7 cellular contexts compared by ENCODE assay signal in the genomic region with DNA sequence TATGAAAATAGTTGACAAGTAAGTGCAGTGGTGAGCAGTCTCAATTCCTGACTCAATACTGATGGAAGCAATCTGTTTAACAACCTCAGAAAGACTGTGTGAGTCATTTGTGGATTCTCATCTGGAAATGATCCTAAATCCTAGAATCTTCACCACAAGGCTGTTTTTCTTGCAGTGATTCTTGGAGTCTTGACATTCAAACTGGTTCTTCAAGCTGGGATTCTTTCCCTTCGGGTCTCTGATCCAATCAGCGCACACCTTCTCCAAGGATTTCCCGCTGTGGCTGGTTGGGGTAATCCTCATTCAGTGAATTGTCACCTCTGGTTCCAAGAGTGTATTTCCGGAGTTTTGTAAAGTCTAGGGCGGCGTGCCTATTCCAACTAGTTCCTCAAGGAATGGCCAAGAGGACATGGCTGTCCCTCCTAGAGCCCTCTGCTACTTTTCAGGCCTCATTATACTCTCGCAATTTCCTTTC. TPM values are rescaled to one million over a fixed set of nuclear protein-coding genes. Genes with fewer than 3 reads are reported as not detected.
A peak's percentile ranks its signal among the peaks of the same experiment; 100 is the strongest.
DNase-seq lines count a peak whose midpoint lies in the region; ATAC-seq and TF ChIP-seq lines count a peak whose summit lies in the region.

No MANE protein-coding gene starts in this region.

- 67 to 88% (median 75%) methylated on average over 7 of the region's 7 CpGs for WGBS in spleen, 5 donors

- peaks cover 25% of the 10 kb centered on the region for H3K4me1 ChIP-seq in Loucy (ENCODE audit: insufficient read depth, low read length, poor library complexity, severe bottlenecking)
- H3K4me1 ChIP-seq in spleen: peaks cover 3 to 53% (median 18%) of the 10 kb centered on the region in 6 donors

- H4K20me1 ChIP-seq in Loucy (ENCODE audit: insufficient read depth, low read length, poor library complexity, severe bottlenecking): no peaks in the 10 kb centered on the region

- no peaks in the 10 kb centered on the region for H3K79me2 ChIP-seq in Loucy (ENCODE audit: insufficient read depth, low read length)

- no peak for TF ChIP-seq POLR2A in spleen (IDR thresholded peaks at IDR 0.05)

- intact Hi-C loops in spleen (cut with DNase I; ENCODE audit: low total_unique reads): loop anchor here (5.0 kb wide), 2 partner anchors 62 to 137 kb away; no protein-coding TSS in a partner anchor
- intact Hi-C loops in posterior cingulate gyrus (cut with DNase I): loop anchor here (1.0 kb wide), 2 partner anchors 61 to 134 kb away; no protein-coding TSS in a partner anchor

- H3F3A ChIP-seq in Loucy (ENCODE audit: low read depth): 0 out of 2 replicates have a peak, but pooled peaks cover 1% of the 10 kb centered on the region

- H3K4me3 ChIP-seq in Loucy (ENCODE audit: low read length, poor library complexity, severe bottlenecking) (no peak overlapping the region), fibroblast of mammary gland (ENCODE audit: control insufficient read depth, low read depth, low read length) (peak overlapping the region; percentile 14), spleen (no peak overlapping the region)

- H2AFZ ChIP-seq in Loucy (ENCODE audit: low read length): 0 out of 2 replicates have a peak overlapping the region, but pooled peaks have one; percentile 32

- no peak overlapping the region for H3K9ac ChIP-seq in Loucy (ENCODE audit: low read depth, low read length, poor library complexity, severe bottlenecking)

- H3K36me3 ChIP-seq in Loucy (ENCODE audit: insufficient read depth, low read length): no peaks in the 10 kb centered on the region
- no peaks in the 10 kb centered on the region for H3K36me3 ChIP-seq in spleen

- peak; percentile 99 for DNase-seq in fibroblast of mammary gland (ENCODE audit: low read depth)
- no peak for DNase-seq in spleen
- DNase-seq in activated CD4-positive, CD25-positive, alpha-beta regulatory T cell treated with anti-CD3 and anti-CD28 coated beads, Interleukin-2, amount 50 U/mL, for 72 hours: no peak
- DNase-seq in NCI-H1105 (lab: John Stamatoyannopoulos, UW): no peak
- DNase-seq in posterior cingulate gyrus: no peak

- H3K4me2 ChIP-seq in Loucy (ENCODE audit: low read depth, low read length, poor library complexity, severe bottlenecking): no peak overlapping the region

- H3K27me3 ChIP-seq in Loucy (ENCODE audit: insufficient read depth, low read length, poor library complexity, severe bottlenecking) (no peaks in the 10 kb centered on the region), spleen (replicated peaks in 1 of 7) (no peaks in the 10 kb centered on the region)

- TF ChIP-seq CTCF in Loucy (conservative IDR thresholded peaks at IDR 0.05; ENCODE audit: low read length) (no peak), fibroblast of mammary gland (conservative IDR thresholded peaks at IDR 0.05; ENCODE audit: control insufficient read depth, insufficient read depth, low read depth, low read length) (no peak), spleen (IDR thresholded peaks at IDR 0.05 in 8 of 11, conservative IDR thresholded peaks at IDR 0.05 in 3 of 11) (no peak)

- peak; percentile 11 for ATAC-seq in GM19455 (IDR thresholded peaks at IDR 0.05; ENCODE audit: unreplicated experiment)

- no peaks in the 10 kb centered on the region for H3K9me2 ChIP-seq in Loucy (replicated peaks; ENCODE audit: low read depth, low read length)

- H3K27ac ChIP-seq in spleen: peak overlapping the region in 5 of 8 donors; percentile 5 to 71 (median 20)

- H3K9me3 ChIP-seq in Loucy (ENCODE audit: insufficient read depth, low read depth, low read length) (no peaks in the 10 kb centered on the region), spleen (peaks cover 0 to 12% (median 6%) of the 10 kb centered on the region in 8 donors)

RNA-seq across cellular contexts. Expression of a gene that starts 37.7 kb away (rescaled TPM):
- total RNA-seq in spleen: 10 to 100 TPM; 15.5 to 20.9 (median 18.4) TPM
- polyA plus RNA-seq in spleen: 1 to 10 TPM; 3.7 to 6.5 (median 5.6) TPM

RNA-seq across cellular contexts. Expression of a gene that starts 58.8 kb away (rescaled TPM):
- total RNA-seq in spleen: 100 to 1,000 TPM in 6 of 7 donors, 10 to 100 TPM in 1; 74.6 to 869 (median 213) TPM
- polyA plus RNA-seq in spleen: 10 to 100 TPM; 10.7 to 16.5 (median 14.6) TPM
